17 cellular contexts compared by ENCODE assay signal in the genomic region with DNA sequence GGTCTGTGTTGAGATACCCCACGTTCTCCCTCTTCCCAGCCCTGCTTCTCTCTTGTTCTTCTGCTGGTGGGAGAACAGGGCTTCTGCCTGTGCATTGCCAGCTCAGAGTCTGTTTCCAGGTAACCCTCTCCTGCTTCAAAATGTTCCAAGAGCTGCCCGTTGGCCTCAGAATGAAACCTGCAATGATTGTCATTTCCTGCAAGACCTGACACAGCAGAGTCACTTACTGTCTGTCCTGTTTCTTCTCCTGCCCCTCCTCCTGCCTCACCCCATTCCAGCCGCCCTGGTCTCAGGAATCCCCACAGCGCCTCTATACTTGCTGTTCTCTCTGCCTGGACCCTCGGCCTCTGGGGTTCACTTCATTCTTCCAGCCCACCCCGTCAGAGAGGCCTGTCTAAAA.
DNase-seq lines count a peak whose midpoint lies in the region; ATAC-seq and TF ChIP-seq lines count a peak whose summit lies in the region.
"Had no signal": no experiment of that assay in that cellular context is flagged by ENCODE, and none has a peak within 500 bp of the region (broad histone marks: within the 10 kb centered on the region; RNA-seq: fewer than 3 reads in every experiment).

No MANE protein-coding gene starts in this region.

- POLR2A ChIA-PET in activated CD4-positive, alpha-beta memory T cell treated with anti-CD3 and anti-CD28 coated beads for 36 hours (lab: Charles Lee) = no interaction called here
- POLR2A ChIA-PET in activated CD4-positive, alpha-beta memory T cell treated with anti-CD3 and anti-CD28 coated beads, Interleukin-2, amount 10 ng/mL, durations not matched to agents 7 days and 5 days (lab: Charles Lee) = no interaction called here
- POLR2A ChIA-PET in activated B cell treated with CpG ODN at 0.5 μM for 24 hours (lab: Charles Lee) = interaction anchor here (0.6 to 5.2 kb wide), 6 partner anchors 8 to 83 kb away, joined by 3 to 56 read pairs (median 5); no protein-coding TSS in a partner anchor

- peak; percentile 52 for DNase-seq in activated CD4-positive, alpha-beta memory T cell treated with anti-CD3 and anti-CD28 coated beads for 36 hours
- no peak for DNase-seq in activated CD4-positive, alpha-beta memory T cell treated with anti-CD3 and anti-CD28 coated beads, Interleukin-2, amount 10 ng/mL, durations not matched to agents 7 days and 5 days
- DNase-seq in GM06990 (ENCODE audit: extremely low read depth, insufficient read length) (peak; percentile 52), activated B cell treated with CpG ODN at 0.5 μM for 24 hours (no peak), posterior vena cava (ENCODE audit: low spot score) (no peak), HPDE6-E6E7 (ENCODE audit: extremely low spot score) (no peak)
- peak in 1 of 2 donors; percentile 58 for DNase-seq in stimulated activated effector memory CD8-positive, alpha-beta T cell treated with anti-CD3 and anti-CD28 coated beads, Interleukin-12 subunit alpha, Interleukin-12 subunit beta, amount 100 ng/mL, for 72 hours (ENCODE audit: low spot score in 2 of 2)
- DNase-seq: CD8-positive, alpha-beta T cell; HFFc6; KG1; NCI-H1417 treated with DMSO at 0.1 percent for 48 hours; NCI-H2029 treated with DMSO at 0.1 percent for 48 hours; NCI-H2171 treated with DMSO at 0.1 percent for 48 hours; NCI-H748 treated with DMSO at 0.1 percent for 48 hours; PC-9 had no signal

- H3K27me3 Mint-ChIP-seq in activated CD4-positive, alpha-beta memory T cell treated with anti-CD3 and anti-CD28 coated beads for 36 hours = peaks cover 3% of the 10 kb centered on the region
- peaks cover 17% of the 10 kb centered on the region for H3K27me3 Mint-ChIP-seq in activated CD4-positive, alpha-beta memory T cell treated with anti-CD3 and anti-CD28 coated beads, Interleukin-2, amount 10 ng/mL, durations not matched to agents 7 days and 5 days
- H3K27me3 Mint-ChIP-seq in activated B cell treated with CpG ODN at 0.5 μM for 24 hours = no peaks in the 10 kb centered on the region

- TF ChIP-seq CTCF in GM06990 (IDR thresholded peaks at IDR 0.05; ENCODE audit: insufficient read depth, low read length, poor library complexity, severe bottlenecking) (no peak), activated B cell treated with CpG ODN at 0.5 μM for 24 hours (IDR thresholded peaks at IDR 0.05) (no peak)

- H3K4me3 Mint-ChIP-seq in activated CD4-positive, alpha-beta memory T cell treated with anti-CD3 and anti-CD28 coated beads for 36 hours = no peak overlapping the region
- H3K4me3 Mint-ChIP-seq in activated CD4-positive, alpha-beta memory T cell treated with anti-CD3 and anti-CD28 coated beads, Interleukin-2, amount 10 ng/mL, durations not matched to agents 7 days and 5 days = no peak overlapping the region
- peak overlapping the region; percentile 29 for H3K4me3 Mint-ChIP-seq in activated B cell treated with CpG ODN at 0.5 μM for 24 hours
- peak overlapping the region; percentile 36 for H3K4me3 Mint-ChIP-seq in stimulated activated effector memory CD8-positive, alpha-beta T cell treated with anti-CD3 and anti-CD28 coated beads, Interleukin-12 subunit alpha, Interleukin-12 subunit beta, amount 100 ng/mL, for 72 hours
- H3K4me3 Mint-ChIP-seq: CD8-positive, alpha-beta T cell; HFFc6 had no signal

- ATAC-seq in activated B cell treated with CpG ODN at 0.5 μM for 24 hours (ENCODE audit: low read depth) (no peak), GM18867 (IDR thresholded peaks at IDR 0.05; ENCODE audit: unreplicated experiment) (no peak)
- peak; percentile 37 for ATAC-seq in stimulated activated effector memory CD8-positive, alpha-beta T cell treated with anti-CD3 and anti-CD28 coated beads, Interleukin-12 subunit alpha, Interleukin-12 subunit beta, amount 100 ng/mL, for 72 hours
- ATAC-seq: CD8-positive, alpha-beta T cell had no signal

- CTCF ChIA-PET in activated CD4-positive, alpha-beta memory T cell treated with anti-CD3 and anti-CD28 coated beads for 36 hours (lab: Charles Lee) = interaction anchor here (0.7 kb wide), 1 partner anchor 586 kb away, joined by 3 read pairs; no protein-coding TSS in a partner anchor
- CTCF ChIA-PET in activated CD4-positive, alpha-beta memory T cell treated with anti-CD3 and anti-CD28 coated beads, Interleukin-2, amount 10 ng/mL, durations not matched to agents 7 days and 5 days (lab: Charles Lee) = interaction anchor here (0.7 kb wide), 1 partner anchor 526 kb away, joined by 3 read pairs; no protein-coding TSS in a partner anchor
- CTCF ChIA-PET in activated B cell treated with CpG ODN at 0.5 μM for 24 hours (lab: Charles Lee) = interaction anchor here (0.8 kb wide), 1 partner anchor 25 kb away, joined by 3 read pairs; no protein-coding TSS in a partner anchor

- peaks cover 31% of the 10 kb centered on the region for H3K4me1 Mint-ChIP-seq in activated CD4-positive, alpha-beta memory T cell treated with anti-CD3 and anti-CD28 coated beads for 36 hours (ENCODE audit: low read depth)
- peaks cover 22% of the 10 kb centered on the region for H3K4me1 Mint-ChIP-seq in activated CD4-positive, alpha-beta memory T cell treated with anti-CD3 and anti-CD28 coated beads, Interleukin-2, amount 10 ng/mL, durations not matched to agents 7 days and 5 days
- H3K4me1 Mint-ChIP-seq in activated B cell treated with CpG ODN at 0.5 μM for 24 hours = peaks cover 81% of the 10 kb centered on the region
- H3K4me1 Mint-ChIP-seq in stimulated activated effector memory CD8-positive, alpha-beta T cell treated with anti-CD3 and anti-CD28 coated beads, Interleukin-12 subunit alpha, Interleukin-12 subunit beta, amount 100 ng/mL, for 72 hours = peaks cover 39% of the 10 kb centered on the region

- H3K9me3 Mint-ChIP-seq in activated CD4-positive, alpha-beta memory T cell treated with anti-CD3 and anti-CD28 coated beads for 36 hours = no peaks in the 10 kb centered on the region
- H3K9me3 Mint-ChIP-seq in activated CD4-positive, alpha-beta memory T cell treated with anti-CD3 and anti-CD28 coated beads, Interleukin-2, amount 10 ng/mL, durations not matched to agents 7 days and 5 days = no peaks in the 10 kb centered on the region
- H3K9me3 Mint-ChIP-seq in activated B cell treated with CpG ODN at 0.5 μM for 24 hours = no peaks in the 10 kb centered on the region
- no peaks in the 10 kb centered on the region for H3K9me3 Mint-ChIP-seq in stimulated activated effector memory CD8-positive, alpha-beta T cell treated with anti-CD3 and anti-CD28 coated beads, Interleukin-12 subunit alpha, Interleukin-12 subunit beta, amount 100 ng/mL, for 72 hours
- H3K9me3 Mint-ChIP-seq: CD8-positive, alpha-beta T cell; HFFc6 had no signal

- H3K36me3 Mint-ChIP-seq in activated CD4-positive, alpha-beta memory T cell treated with anti-CD3 and anti-CD28 coated beads for 36 hours = no peaks in the 10 kb centered on the region
- no peaks in the 10 kb centered on the region for H3K36me3 Mint-ChIP-seq in activated CD4-positive, alpha-beta memory T cell treated with anti-CD3 and anti-CD28 coated beads, Interleukin-2, amount 10 ng/mL, durations not matched to agents 7 days and 5 days (ENCODE audit: low read depth)
- H3K36me3 Mint-ChIP-seq in activated B cell treated with CpG ODN at 0.5 μM for 24 hours (ENCODE audit: low read depth) = no peaks in the 10 kb centered on the region
- H3K36me3 Mint-ChIP-seq in stimulated activated effector memory CD8-positive, alpha-beta T cell treated with anti-CD3 and anti-CD28 coated beads, Interleukin-12 subunit alpha, Interleukin-12 subunit beta, amount 100 ng/mL, for 72 hours = no peaks in the 10 kb centered on the region
- H3K36me3 Mint-ChIP-seq: CD8-positive, alpha-beta T cell had no signal

- no peaks in the 10 kb centered on the region for H3K36me3 ChIP-seq in GM06990 (ENCODE audit: control insufficient read depth, insufficient read depth, low read length)
- H3K36me3 ChIP-seq: BLaER1 had no signal

- no peak overlapping the region for H3K4me3 ChIP-seq in GM06990 (replicated peaks; ENCODE audit: low read depth, low read length)
- H3K4me3 ChIP-seq: BLaER1, PC-9 had no signal

- H3K27me3 ChIP-seq in GM06990 (replicated peaks; ENCODE audit: control insufficient read depth, insufficient read depth, low read length) = no peaks in the 10 kb centered on the region
- H3K27me3 ChIP-seq: BLaER1 had no signal

- intact Hi-C loops in activated CD4-positive, alpha-beta memory T cell treated with anti-CD3 and anti-CD28 coated beads for 36 hours (cut with micrococcal nuclease) = loop anchor here (10.0 kb wide), 1 partner anchor 259 kb away; no protein-coding TSS in a partner anchor
- intact Hi-C loops in activated B cell treated with CpG ODN at 0.5 μM for 24 hours (cut with micrococcal nuclease) = loop anchor here (10.0 kb wide), 2 partner anchors 769 to 1521 kb away; no protein-coding TSS in a partner anchor
- intact Hi-C loops in posterior vena cava (cut with DNase I) = no loop called here

- peak overlapping the region; percentile 4 for H3K27ac Mint-ChIP-seq in activated CD4-positive, alpha-beta memory T cell treated with anti-CD3 and anti-CD28 coated beads for 36 hours
- no peak overlapping the region for H3K27ac Mint-ChIP-seq in activated CD4-positive, alpha-beta memory T cell treated with anti-CD3 and anti-CD28 coated beads, Interleukin-2, amount 10 ng/mL, durations not matched to agents 7 days and 5 days
- H3K27ac Mint-ChIP-seq in activated B cell treated with CpG ODN at 0.5 μM for 24 hours = peak overlapping the region; percentile 88
- peak overlapping the region; percentile 76 for H3K27ac Mint-ChIP-seq in stimulated activated effector memory CD8-positive, alpha-beta T cell treated with anti-CD3 and anti-CD28 coated beads, Interleukin-12 subunit alpha, Interleukin-12 subunit beta, amount 100 ng/mL, for 72 hours
- H3K27ac Mint-ChIP-seq: CD8-positive, alpha-beta T cell; HFFc6 had no signal

Comparison
In these comparisons a context has a peak if more than half of its experiments do, and no peak if none do; other contexts are left out.
1. DNase-seq: peak in activated CD4-positive, alpha-beta memory T cell treated with anti-CD3 and anti-CD28 coated beads for 36 hours (single experiment) and GM06990 (single experiment); none in activated CD4-positive, alpha-beta memory T cell treated with anti-CD3 and anti-CD28 coated beads, Interleukin-2, amount 10 ng/mL, durations not matched to agents 7 days and 5 days (single experiment), activated B cell treated with CpG ODN at 0.5 μM for 24 hours (single experiment), posterior vena cava (single experiment) and HPDE6-E6E7 (single experiment).
2. H3K4me3 Mint-ChIP-seq: peak in activated B cell treated with CpG ODN at 0.5 μM for 24 hours (single experiment) and stimulated activated effector memory CD8-positive, alpha-beta T cell treated with anti-CD3 and anti-CD28 coated beads, Interleukin-12 subunit alpha, Interleukin-12 subunit beta, amount 100 ng/mL, for 72 hours (single experiment); none in activated CD4-positive, alpha-beta memory T cell treated with anti-CD3 and anti-CD28 coated beads for 36 hours (single experiment) and activated CD4-positive, alpha-beta memory T cell treated with anti-CD3 and anti-CD28 coated beads, Interleukin-2, amount 10 ng/mL, durations not matched to agents 7 days and 5 days (single experiment).
3. intact Hi-C loops: an anchor here in activated CD4-positive, alpha-beta memory T cell treated with anti-CD3 and anti-CD28 coated beads for 36 hours (10.0 kb wide) and activated B cell treated with CpG ODN at 0.5 μM for 24 hours (10.0 kb wide); none called in posterior vena cava.